20 cellular contexts compared by ENCODE assay signal in genomic region chr7:142313528-142313927, GRCh38. TPM values are rescaled to one million over a fixed set of nuclear protein-coding genes. Genes with fewer than 3 reads are reported as not detected.
DNase-seq lines count a peak whose midpoint lies in the region; ATAC-seq, FAIRE-seq and TF ChIP-seq lines count a peak whose summit lies in the region.
"Had no signal": no experiment of that assay in that cellular context is flagged by ENCODE, and none has a peak within 500 bp of the region (broad histone marks: within the 10 kb centered on the region; RNA-seq: fewer than 3 reads in every experiment).

No MANE protein-coding gene starts in this region.

- H3K4me1 Mint-ChIP-seq in stimulated activated naive CD8-positive, alpha-beta T cell treated with anti-CD3 and anti-CD28 coated beads, Interleukin-15, Interleukin-2, amounts not matched to agents 100 ng/mL and 50 ng/mL, for 24 hours (ENCODE audit: low read depth): peaks cover 7% of the 10 kb centered on the region
- peaks cover 5 to 7% of the 10 kb centered on the region in 2 donors for H3K4me1 Mint-ChIP-seq in effector memory CD8-positive, alpha-beta T cell (ENCODE audit: low read depth in 2 of 2)
- H3K4me1 Mint-ChIP-seq: brain had no signal

- no peak overlapping the region for H3K27ac Mint-ChIP-seq in stimulated activated naive CD8-positive, alpha-beta T cell treated with anti-CD3 and anti-CD28 coated beads, Interleukin-15, Interleukin-2, amounts not matched to agents 100 ng/mL and 50 ng/mL, for 24 hours
- no peak overlapping the region for H3K27ac Mint-ChIP-seq in effector memory CD8-positive, alpha-beta T cell
- H3K27ac Mint-ChIP-seq: brain had no signal

- H3K4me3 Mint-ChIP-seq in stimulated activated naive CD8-positive, alpha-beta T cell treated with anti-CD3 and anti-CD28 coated beads, Interleukin-15, Interleukin-2, amounts not matched to agents 100 ng/mL and 50 ng/mL, for 24 hours: peak overlapping the region; percentile 27
- peak overlapping the region; percentile 33 to 43 for H3K4me3 Mint-ChIP-seq in effector memory CD8-positive, alpha-beta T cell
- H3K4me3 Mint-ChIP-seq: brain had no signal

- in situ Hi-C loops in G401 (cut with HindIII; ENCODE audit: low sequenced_read_pairs): no loop called here

- DNase-seq in stimulated activated naive CD8-positive, alpha-beta T cell treated with anti-CD3 and anti-CD28 coated beads, Interleukin-15, Interleukin-2, amounts not matched to agents 100 U/mL and 50 U/mL, for 24 hours: no peak
- peak; percentile 23 for DNase-seq in T follicular helper cell (ENCODE audit: low read depth)
- peak in 1 of 3 experiments; percentile 48 for DNase-seq in effector memory CD8-positive, alpha-beta T cell
- DNase-seq in G401 (ENCODE audit: low spot score): no peak
- no peak for DNase-seq in GM12892 (ENCODE audit: insufficient read length)
- DNase-seq: cortex of kidney, foreskin keratinocyte, Karpas-422, NCI-H1417, NCI-H2171 treated with DMSO at 0.1 percent for 48 hours, NCI-H748 treated with DMSO at 0.1 percent for 48 hours, Peyer's patch, right lobe of liver, testis had no signal

- ATAC-seq in stimulated activated naive CD8-positive, alpha-beta T cell treated with anti-CD3 and anti-CD28 coated beads, Interleukin-15, Interleukin-2, amounts not matched to agents 100 U/mL and 50 U/mL, for 24 hours: no peak
- peak; percentile 84 for ATAC-seq in effector memory CD8-positive, alpha-beta T cell (replicated peaks)
- ATAC-seq in GM18858 (IDR thresholded peaks at IDR 0.05; ENCODE audit: unreplicated experiment): no peak
- ATAC-seq: right lobe of liver had no signal

- no peak for FAIRE-seq in GM12892 (lab: Jason Lieb, UNC)
- FAIRE-seq: H1 had no signal

- H3K27me3 Mint-ChIP-seq in stimulated activated naive CD8-positive, alpha-beta T cell treated with anti-CD3 and anti-CD28 coated beads, Interleukin-15, Interleukin-2, amounts not matched to agents 100 ng/mL and 50 ng/mL, for 24 hours: peaks cover 22% of the 10 kb centered on the region
- H3K27me3 Mint-ChIP-seq in effector memory CD8-positive, alpha-beta T cell: peaks cover 26 to 56% of the 10 kb centered on the region in 2 donors

- H3K9me3 Mint-ChIP-seq in stimulated activated naive CD8-positive, alpha-beta T cell treated with anti-CD3 and anti-CD28 coated beads, Interleukin-15, Interleukin-2, amounts not matched to agents 100 ng/mL and 50 ng/mL, for 24 hours: no peaks in the 10 kb centered on the region
- H3K9me3 Mint-ChIP-seq in effector memory CD8-positive, alpha-beta T cell: no peaks in the 10 kb centered on the region
- H3K9me3 Mint-ChIP-seq: brain had no signal

- no peak for TF ChIP-seq POLR2A in GM12892 (IDR thresholded peaks at IDR 0.05; ENCODE audit: low read depth, low read length)

- H3K36me3 Mint-ChIP-seq in stimulated activated naive CD8-positive, alpha-beta T cell treated with anti-CD3 and anti-CD28 coated beads, Interleukin-15, Interleukin-2, amounts not matched to agents 100 ng/mL and 50 ng/mL, for 24 hours (ENCODE audit: low read depth): no peaks in the 10 kb centered on the region
- no peaks in the 10 kb centered on the region for H3K36me3 Mint-ChIP-seq in effector memory CD8-positive, alpha-beta T cell (ENCODE audit: insufficient read depth)
- H3K36me3 Mint-ChIP-seq: brain had no signal

RNA-seq across cellular contexts. Expression of gene PRSS58, which starts 55.7 kb away (rescaled TPM):
- not detected in 2 replicates for total RNA-seq in G401 (2014; rRNA removed; shearing (Covaris generic))
- polyA plus RNA-seq in GM12892 (2012; ENCODE audit: missing spikeins): not detected
- total RNA-seq: foreskin keratinocyte, H1, mucosa of gallbladder, osteocyte, Peyer's patch, right lobe of liver had no signal
- polyA plus RNA-seq: foreskin keratinocyte, H1 had no signal
